24 cellular contexts compared by ENCODE assay signal in the genomic region with DNA sequence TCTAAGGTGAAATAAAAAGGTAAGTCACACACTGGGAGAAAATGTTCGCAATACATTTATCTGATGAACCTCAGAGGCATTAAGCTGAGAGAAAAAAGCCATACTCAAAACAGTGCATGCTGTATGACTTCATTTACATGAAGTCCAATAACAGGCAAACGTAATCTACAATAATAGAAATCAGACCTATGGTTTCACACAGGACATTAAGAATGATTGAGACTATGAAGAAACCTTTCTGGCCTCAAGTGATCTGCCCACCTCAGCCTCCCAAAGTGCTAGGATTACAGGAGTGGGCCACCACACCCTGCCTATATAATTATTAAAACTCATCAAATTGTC. TPM values are rescaled to one million over a fixed set of nuclear protein-coding genes. Genes with fewer than 3 reads are reported as not detected.
DNase-seq lines count a peak whose midpoint lies in the region; ATAC-seq, FAIRE-seq and TF ChIP-seq lines count a peak whose summit lies in the region.
"Had no signal": no experiment of that assay in that cellular context is flagged by ENCODE, and none has a peak within 500 bp of the region (broad histone marks: within the 10 kb centered on the region; RNA-seq: fewer than 3 reads in every experiment).

No MANE protein-coding gene starts in this region.

- H3K4me2 ChIP-seq in DOHH2 (ENCODE audit: low read length) = peak overlapping the region; percentile 55
- H3K4me2 ChIP-seq: BLaER1, KMS-11 had no signal

- no peaks in the 10 kb centered on the region for H3K27me3 ChIP-seq in DOHH2 (ENCODE audit: control insufficient read depth, low read length)
- H3K27me3 ChIP-seq: BLaER1, Peyer's patch had no signal

- TF ChIP-seq POLR2A in GM12891 (IDR thresholded peaks at IDR 0.05; ENCODE audit: low read depth, low read length) (no peak), GM12892 (IDR thresholded peaks at IDR 0.05; ENCODE audit: low read depth, low read length) (no peak)

- TF ChIP-seq CTCF in DOHH2 (IDR thresholded peaks at IDR 0.05; ENCODE audit: low read depth, low read length, poor library complexity, severe bottlenecking) = no peak

- H3K36me3 Mint-ChIP-seq in IgD-negative memory B cell = no peaks in the 10 kb centered on the region
- peaks cover 5% of the 10 kb centered on the region for H3K36me3 Mint-ChIP-seq in dendritic cell treated with granulocyte-macrophage colony-stimulating factor and Interleukin-4, amounts not matched to agents 40 ng/mL and 50 ng/mL, for 4 days (ENCODE audit: low read depth)

- peaks cover 19 to 26% (median 24%) of the 10 kb centered on the region in 3 donors for H3K4me1 Mint-ChIP-seq in IgD-negative memory B cell
- H3K4me1 Mint-ChIP-seq in dendritic cell treated with granulocyte-macrophage colony-stimulating factor and Interleukin-4, amounts not matched to agents 40 ng/mL and 50 ng/mL, for 4 days (ENCODE audit: low read depth) = peaks cover 20% of the 10 kb centered on the region

- H3K4me1 ChIP-seq in DOHH2 (ENCODE audit: control insufficient read depth, low read length) = peaks cover 19% of the 10 kb centered on the region
- H3K4me1 ChIP-seq: BLaER1, Peyer's patch had no signal

- H4K20me1 ChIP-seq in DOHH2 (ENCODE audit: control insufficient read depth, insufficient read depth, low read depth, low read length) = no peaks in the 10 kb centered on the region

- peak overlapping the region; percentile 34 to 87 (median 83) for H3K4me3 Mint-ChIP-seq in IgD-negative memory B cell
- no peak overlapping the region for H3K4me3 Mint-ChIP-seq in dendritic cell treated with granulocyte-macrophage colony-stimulating factor and Interleukin-4, amounts not matched to agents 40 ng/mL and 50 ng/mL, for 4 days
- H3K4me3 Mint-ChIP-seq: H9 had no signal

- intact Hi-C loops in dendritic cell treated with granulocyte-macrophage colony-stimulating factor and Interleukin-4, amounts not matched to agents 40 ng/mL and 50 ng/mL, for 4 days (cut with micrococcal nuclease) = no loop called here

- no peaks in the 10 kb centered on the region for H3K27me3 Mint-ChIP-seq in IgD-negative memory B cell
- no peaks in the 10 kb centered on the region for H3K27me3 Mint-ChIP-seq in dendritic cell treated with granulocyte-macrophage colony-stimulating factor and Interleukin-4, amounts not matched to agents 40 ng/mL and 50 ng/mL, for 4 days

- H3K9me3 Mint-ChIP-seq in IgD-negative memory B cell = peaks cover 0 to 2% (median 1%) of the 10 kb centered on the region in 3 donors
- no peaks in the 10 kb centered on the region for H3K9me3 Mint-ChIP-seq in dendritic cell treated with granulocyte-macrophage colony-stimulating factor and Interleukin-4, amounts not matched to agents 40 ng/mL and 50 ng/mL, for 4 days

- peak overlapping the region; percentile 84 to 97 (median 97) for H3K27ac Mint-ChIP-seq in IgD-negative memory B cell
- H3K27ac Mint-ChIP-seq in dendritic cell treated with granulocyte-macrophage colony-stimulating factor and Interleukin-4, amounts not matched to agents 40 ng/mL and 50 ng/mL, for 4 days = peak overlapping the region; percentile 81
- H3K27ac Mint-ChIP-seq: CD8-positive, alpha-beta T cell; H9 had no signal

- peak overlapping the region; percentile 41 for H3K27ac ChIP-seq in DOHH2 (ENCODE audit: low read depth, low read length)
- H3K27ac ChIP-seq: BLaER1, KMS-11, Peyer's patch, SK-N-MC had no signal

- peaks cover 92% of the 10 kb centered on the region for H3K79me2 ChIP-seq in DOHH2 (ENCODE audit: control insufficient read depth, low read length)

- peak overlapping the region; percentile 13 for H3K4me3 ChIP-seq in DOHH2 (ENCODE audit: low read length)
- H3K4me3 ChIP-seq: BLaER1, Peyer's patch, SK-N-MC had no signal

- DNase-seq in GM12891 (ENCODE audit: insufficient read length, low spot score) (no peak), GM12892 (ENCODE audit: insufficient read length) (no peak)
- DNase-seq: CD8-positive, alpha-beta T cell; DND-41; GDM1; H9; NCI-H1092; NCI-H1694; NCI-H2227 treated with DMSO at 0.1 percent for 48 hours; NCI-H524; Peyer's patch; T-helper 1 cell had no signal

- no peaks in the 10 kb centered on the region for H3K9me2 ChIP-seq in DOHH2 (replicated peaks; ENCODE audit: control insufficient read depth, low read length)

- H3F3A ChIP-seq in DOHH2 (ENCODE audit: control insufficient read depth, insufficient read depth) = 0 out of 2 replicates have a peak, but pooled peaks cover 3% of the 10 kb centered on the region

- H3K36me3 ChIP-seq in DOHH2 (ENCODE audit: control insufficient read depth, low read length) = peaks cover 43% of the 10 kb centered on the region
- H3K36me3 ChIP-seq: Peyer's patch had no signal

- FAIRE-seq in GM12891 (lab: Jason Lieb, UNC) (no peak), GM12892 (lab: Jason Lieb, UNC) (no peak)
- FAIRE-seq: D721Med, HepG2 had no signal

- peak; percentile 61 for ATAC-seq in GM18858 (IDR thresholded peaks at IDR 0.05; ENCODE audit: unreplicated experiment)
- ATAC-seq in HG02798 (IDR thresholded peaks at IDR 0.05; ENCODE audit: poor library complexity, unreplicated experiment) = no peak
- no peak for ATAC-seq in HG02763 (IDR thresholded peaks at IDR 0.05; ENCODE audit: unreplicated experiment)
- ATAC-seq: CD8-positive, alpha-beta T cell; HepG2; Right ventricle myocardium inferior had no signal

- peaks cover 14% of the 10 kb centered on the region for H3K9me3 ChIP-seq in DOHH2 (ENCODE audit: control insufficient read depth, insufficient read depth, low read length)
- H3K9me3 ChIP-seq: Peyer's patch had no signal

TF ChIP-seq in GM12891, 5 proteins besides CTCF, POLR2A, EP300 and RAD21:
- TF ChIP-seq POU2F2 (IDR thresholded peaks at IDR 0.05; ENCODE audit: low read depth, low read length) (no peak), PAX5 (IDR thresholded peaks at IDR 0.05; ENCODE audit: insufficient read depth, low read length, severe bottlenecking) (no peak)

RNA-seq across cellular contexts. Expression of a gene that starts 42.3 kb away (rescaled TPM):
- 26.3 TPM for polyA plus RNA-seq in IgD-negative memory B cell
- 62.2 TPM for polyA plus RNA-seq in GM12891 (2012; ENCODE audit: low read depth, missing spikeins)
- 82.1 TPM for polyA plus RNA-seq in GM12892 (2012; ENCODE audit: missing spikeins)

RNA-seq across cellular contexts. Expression of a gene that starts 52.3 kb away (rescaled TPM):
- polyA plus RNA-seq in IgD-negative memory B cell = 6.0 TPM
- 27.9 TPM for polyA plus RNA-seq in GM12891 (2012; ENCODE audit: low read depth, missing spikeins)
- 23.4 TPM for polyA plus RNA-seq in GM12892 (2012; ENCODE audit: missing spikeins)
